ENCODE assay signal across 8 cellular contexts in the genomic region with DNA sequence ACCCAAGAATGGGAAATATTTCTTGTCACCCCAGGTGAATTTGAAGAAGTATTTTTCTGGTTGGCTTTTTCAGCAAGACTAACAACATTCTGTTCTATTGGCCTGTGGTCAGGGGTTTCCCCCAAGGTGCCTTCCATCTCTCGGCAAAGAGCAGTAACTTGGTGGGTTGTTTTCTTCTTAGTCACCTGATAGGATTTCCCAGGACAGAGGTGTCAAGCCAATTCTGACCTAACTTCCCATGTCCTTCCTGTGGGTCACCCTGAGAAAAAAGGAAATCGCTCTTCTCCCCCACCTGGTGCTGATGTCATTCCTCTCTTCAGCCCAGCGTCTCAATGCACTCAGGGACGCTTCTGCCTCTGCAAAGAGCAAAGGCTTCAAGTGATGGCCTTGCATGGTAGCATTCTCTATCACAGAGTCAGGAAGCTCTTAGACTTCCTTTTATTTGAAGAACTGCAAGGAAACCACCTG. TPM values are rescaled to one million over a fixed set of nuclear protein-coding genes. Genes with fewer than 3 reads are reported as not detected.
DNase-seq lines count a peak whose midpoint lies in the region; ATAC-seq and TF ChIP-seq lines count a peak whose summit lies in the region.

No MANE protein-coding gene starts in this region.

- peak overlapping the region; percentile 87 to 97 (median 93) for H3K27ac Mint-ChIP-seq in naive thymus-derived CD4-positive, alpha-beta T cell

- DNase-seq in activated CD4-positive, alpha-beta T cell treated with anti-CD3 and anti-CD28 coated beads, Interleukin-2, amount 50 U/mL, for 48 hours = peak; percentile 43 to 62
- peak; percentile 35 to 90 (median 86) for DNase-seq in naive thymus-derived CD4-positive, alpha-beta T cell
- DNase-seq in left ventricle myocardium inferior = no peak
- no peak for DNase-seq in thyroid gland
- DNase-seq in RWPE1 (ENCODE audit: low spot score) = no peak
- DNase-seq in NCI-H1105 treated with DMSO at 0.1 percent for 48 hours (lab: John Stamatoyannopoulos, UW) = no peak

- no peaks in the 10 kb centered on the region for H3K36me3 ChIP-seq in naive thymus-derived CD4-positive, alpha-beta T cell (ENCODE audit: control insufficient read depth in 2 of 3, insufficient read depth in 3 of 3, low read length in 3 of 3)
- no peaks in the 10 kb centered on the region for H3K36me3 ChIP-seq in left ventricle myocardium inferior
- no peaks in the 10 kb centered on the region for H3K36me3 ChIP-seq in thyroid gland

- peak overlapping the region; percentile 40 for H3K4me3 ChIP-seq in naive thymus-derived CD4-positive, alpha-beta T cell (ENCODE audit: low read length)
- H3K4me3 ChIP-seq in left ventricle myocardium inferior (no peak overlapping the region), thyroid gland (replicated peaks in 1 of 3) (no peak overlapping the region)

- CTCF ChIA-PET in naive thymus-derived CD4-positive, alpha-beta T cell (lab: Charles Lee) = interaction anchor here (1.0 to 1.5 kb wide), 2 partner anchors 61 to 135 kb away, joined by 3 read pairs; no protein-coding TSS in a partner anchor
- CTCF ChIA-PET in RWPE1 (lab: Yijun Ruan, JAX) = no interaction called here

- H3K27me3 Mint-ChIP-seq in naive thymus-derived CD4-positive, alpha-beta T cell = no peaks in the 10 kb centered on the region

- peak overlapping the region; percentile 69 to 86 (median 84) for H3K4me3 Mint-ChIP-seq in naive thymus-derived CD4-positive, alpha-beta T cell

- H3K27ac ChIP-seq in naive thymus-derived CD4-positive, alpha-beta T cell (ENCODE audit: low read depth, low read length) = peak overlapping the region; percentile 78
- no peak overlapping the region for H3K27ac ChIP-seq in left ventricle myocardium inferior (replicated peaks)
- no peak overlapping the region for H3K27ac ChIP-seq in thyroid gland
- no peak overlapping the region for H3K27ac ChIP-seq in RWPE1

- peaks cover 20 to 65% of the 10 kb centered on the region in 2 donors for H3K4me1 ChIP-seq in naive thymus-derived CD4-positive, alpha-beta T cell (ENCODE audit: control insufficient read depth in 2 of 2, insufficient read depth in 2 of 2, low read length in 2 of 2)
- H3K4me1 ChIP-seq in left ventricle myocardium inferior = no peaks in the 10 kb centered on the region
- H3K4me1 ChIP-seq in thyroid gland = no peaks in the 10 kb centered on the region

- no peaks in the 10 kb centered on the region for H3K27me3 ChIP-seq in naive thymus-derived CD4-positive, alpha-beta T cell (ENCODE audit: control insufficient read depth in 2 of 2, insufficient read depth in 2 of 2, low read length in 2 of 2)
- H3K27me3 ChIP-seq in left ventricle myocardium inferior (ENCODE audit: low read depth) (no peaks in the 10 kb centered on the region), thyroid gland (no peaks in the 10 kb centered on the region)

- no peak for TF ChIP-seq CTCF in left ventricle myocardium inferior (IDR thresholded peaks at IDR 0.05; ENCODE audit: borderline replicate concordance)
- TF ChIP-seq CTCF in thyroid gland (IDR thresholded peaks at IDR 0.05) = no peak
- no peak for TF ChIP-seq CTCF in RWPE1 (conservative IDR thresholded peaks at IDR 0.05; ENCODE audit: low read depth)

- TF ChIP-seq POLR2A in thyroid gland (IDR thresholded peaks at IDR 0.05) = no peak

- POLR2A ChIA-PET in naive thymus-derived CD4-positive, alpha-beta T cell (lab: Charles Lee) = interaction anchor here (0.6 to 2.0 kb wide), 10 partner anchors 9 to 632 kb away, joined by 3 to 12 read pairs (median 3); a partner anchor contains a TSS
- POLR2A ChIA-PET in RWPE1 (lab: Yijun Ruan, JAX; ENCODE audit: low non-redundant PET) = no interaction called here

- intact Hi-C loops in naive thymus-derived CD4-positive, alpha-beta T cell (cut with micrococcal nuclease) = loop anchor here (1.0 to 10.0 kb wide), 12 partner anchors 13 to 1062 kb away; a partner anchor contains a TSS
- intact Hi-C loops in left ventricle myocardium inferior (cut with micrococcal nuclease) (no loop called here), thyroid gland (cut with DNase I) (no loop called here)

- peaks cover 0 to 4% (median 0%) of the 10 kb centered on the region in 11 donors for H3K9me3 Mint-ChIP-seq in naive thymus-derived CD4-positive, alpha-beta T cell

- H3K36me3 Mint-ChIP-seq in naive thymus-derived CD4-positive, alpha-beta T cell = peaks cover 0 to 12% (median 0%) of the 10 kb centered on the region in 5 donors

- H3K4me1 Mint-ChIP-seq in naive thymus-derived CD4-positive, alpha-beta T cell = peaks cover 29 to 82% (median 67%) of the 10 kb centered on the region in 7 donors

- 39 to 44% methylated on average over 4 of the region's 4 CpGs for WGBS in thyroid gland, 2 donors

- ATAC-seq in GM18873 (IDR thresholded peaks at IDR 0.05; ENCODE audit: low FRiP score, unreplicated experiment) (peak; percentile 85), HG03060 (IDR thresholded peaks at IDR 0.05; ENCODE audit: low read depth, unreplicated experiment) (peak; percentile 52)
- ATAC-seq in naive thymus-derived CD4-positive, alpha-beta T cell = peak; percentile 93

- H3K9me3 ChIP-seq in naive thymus-derived CD4-positive, alpha-beta T cell (ENCODE audit: control insufficient read depth in 2 of 3, low read length in 3 of 3) = no peaks in the 10 kb centered on the region
- H3K9me3 ChIP-seq in left ventricle myocardium inferior (replicated peaks) = no peaks in the 10 kb centered on the region
- H3K9me3 ChIP-seq in thyroid gland = no peaks in the 10 kb centered on the region

RNA-seq across cellular contexts. Expression of a gene that starts 16.1 kb away (rescaled TPM):
- total RNA-seq in naive thymus-derived CD4-positive, alpha-beta T cell = 10 to 100 TPM in 2 of 5 experiments, 1 to 10 TPM in 1, under 1 TPM in 2; 0.38 to 52.6 (median 1.1) TPM
- not detected for polyA plus RNA-seq in naive thymus-derived CD4-positive, alpha-beta T cell
- not detected for total RNA-seq in left ventricle myocardium inferior
- total RNA-seq in thyroid gland = not detected

RNA-seq across cellular contexts. Expression of a gene that starts 50.0 kb away (rescaled TPM):
- 1 to 10 TPM in 1 of 5 experiments, not detected in 4; 4.5 TPM for total RNA-seq in naive thymus-derived CD4-positive, alpha-beta T cell
- polyA plus RNA-seq in naive thymus-derived CD4-positive, alpha-beta T cell = not detected
- total RNA-seq in left ventricle myocardium inferior (not detected), thyroid gland (not detected)

Comparison
In these comparisons a context has a peak if more than half of its experiments do, and no peak if none do; other contexts are left out.
1. DNase-seq: peak in activated CD4-positive, alpha-beta T cell treated with anti-CD3 and anti-CD28 coated beads, Interleukin-2, amount 50 U/mL, for 48 hours (2 of 2) and naive thymus-derived CD4-positive, alpha-beta T cell (9 of 9); none in left ventricle myocardium inferior (single experiment), thyroid gland (0 of 2), RWPE1 (single experiment) and NCI-H1105 treated with DMSO at 0.1 percent for 48 hours (single experiment).
2. intact Hi-C loops: an anchor here in naive thymus-derived CD4-positive, alpha-beta T cell (1.0 to 10.0 kb wide); none called in left ventricle myocardium inferior and thyroid gland.
3. Peak in every context shown above with its lines, with median percentiles within 50 percentile points of each other: ATAC-seq.